2 cellular contexts compared by ENCODE assay signal in the genomic region with DNA sequence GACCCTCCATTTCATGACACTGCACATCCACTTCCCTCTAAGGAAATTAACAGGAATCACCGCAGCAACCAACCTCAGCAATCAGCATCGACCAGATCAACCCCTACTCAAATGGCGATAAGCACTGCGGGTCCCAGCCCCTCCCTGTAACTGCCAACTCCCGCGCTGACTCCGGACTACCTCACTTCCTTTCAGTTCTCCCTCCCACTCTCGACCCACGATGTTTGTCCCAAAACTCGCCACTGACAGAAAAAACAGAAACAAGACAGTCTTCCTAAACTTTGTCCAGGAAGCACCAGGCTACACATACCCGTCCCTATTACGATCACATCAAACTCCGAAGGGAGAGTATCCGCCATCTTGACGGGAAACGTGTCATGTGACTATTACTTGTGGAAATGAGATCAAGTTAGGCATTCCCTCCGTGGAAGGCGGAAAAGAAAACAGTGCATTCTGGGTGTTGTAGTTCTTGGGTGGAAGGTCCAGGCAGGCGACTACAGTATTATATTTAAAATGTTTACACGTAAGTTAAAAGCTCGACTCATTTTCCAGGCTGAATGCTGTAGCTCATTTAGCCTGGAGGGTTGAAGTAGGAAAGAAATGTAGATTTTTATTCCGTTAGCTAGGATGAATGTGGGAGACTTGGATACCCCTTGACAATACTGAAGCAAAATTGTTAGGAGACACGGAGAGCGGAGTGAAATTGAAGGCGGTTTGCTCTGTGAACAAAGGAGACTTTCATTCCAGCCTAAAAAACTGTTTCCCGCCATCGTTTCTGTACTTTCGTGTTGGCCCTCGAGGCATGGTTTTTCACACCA.
TF ChIP-seq lines count a peak whose summit lies in the region.

A gene with protein sequence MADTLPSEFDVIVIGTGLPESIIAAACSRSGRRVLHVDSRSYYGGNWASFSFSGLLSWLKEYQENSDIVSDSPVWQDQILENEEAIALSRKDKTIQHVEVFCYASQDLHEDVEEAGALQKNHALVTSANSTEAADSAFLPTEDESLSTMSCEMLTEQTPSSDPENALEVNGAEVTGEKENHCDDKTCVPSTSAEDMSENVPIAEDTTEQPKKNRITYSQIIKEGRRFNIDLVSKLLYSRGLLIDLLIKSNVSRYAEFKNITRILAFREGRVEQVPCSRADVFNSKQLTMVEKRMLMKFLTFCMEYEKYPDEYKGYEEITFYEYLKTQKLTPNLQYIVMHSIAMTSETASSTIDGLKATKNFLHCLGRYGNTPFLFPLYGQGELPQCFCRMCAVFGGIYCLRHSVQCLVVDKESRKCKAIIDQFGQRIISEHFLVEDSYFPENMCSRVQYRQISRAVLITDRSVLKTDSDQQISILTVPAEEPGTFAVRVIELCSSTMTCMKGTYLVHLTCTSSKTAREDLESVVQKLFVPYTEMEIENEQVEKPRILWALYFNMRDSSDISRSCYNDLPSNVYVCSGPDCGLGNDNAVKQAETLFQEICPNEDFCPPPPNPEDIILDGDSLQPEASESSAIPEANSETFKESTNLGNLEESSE (minus strand): TSS at position 385 of the 818 bp plus-strand sequence. CDS start 26 bp downstream, at position 359.

TF ChIP-seq in Ishikawa, 13 proteins besides CTCF, POLR2A, EP300 and RAD21 (continued from another document):
- TF ChIP-seq, protein P1, sequence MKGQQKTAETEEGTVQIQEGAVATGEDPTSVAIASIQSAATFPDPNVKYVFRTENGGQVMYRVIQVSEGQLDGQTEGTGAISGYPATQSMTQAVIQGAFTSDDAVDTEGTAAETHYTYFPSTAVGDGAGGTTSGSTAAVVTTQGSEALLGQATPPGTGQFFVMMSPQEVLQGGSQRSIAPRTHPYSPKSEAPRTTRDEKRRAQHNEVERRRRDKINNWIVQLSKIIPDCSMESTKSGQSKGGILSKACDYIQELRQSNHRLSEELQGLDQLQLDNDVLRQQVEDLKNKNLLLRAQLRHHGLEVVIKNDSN (IDR thresholded peaks at IDR 0.05), result peak; percentile 93
- TF ChIP-seq CREB1 (IDR thresholded peaks at IDR 0.05; ENCODE audit: low read depth), result 0 out of 2 replicates have a peak, but pooled peaks have one; percentile 29
- TF ChIP-seq, protein P2, sequence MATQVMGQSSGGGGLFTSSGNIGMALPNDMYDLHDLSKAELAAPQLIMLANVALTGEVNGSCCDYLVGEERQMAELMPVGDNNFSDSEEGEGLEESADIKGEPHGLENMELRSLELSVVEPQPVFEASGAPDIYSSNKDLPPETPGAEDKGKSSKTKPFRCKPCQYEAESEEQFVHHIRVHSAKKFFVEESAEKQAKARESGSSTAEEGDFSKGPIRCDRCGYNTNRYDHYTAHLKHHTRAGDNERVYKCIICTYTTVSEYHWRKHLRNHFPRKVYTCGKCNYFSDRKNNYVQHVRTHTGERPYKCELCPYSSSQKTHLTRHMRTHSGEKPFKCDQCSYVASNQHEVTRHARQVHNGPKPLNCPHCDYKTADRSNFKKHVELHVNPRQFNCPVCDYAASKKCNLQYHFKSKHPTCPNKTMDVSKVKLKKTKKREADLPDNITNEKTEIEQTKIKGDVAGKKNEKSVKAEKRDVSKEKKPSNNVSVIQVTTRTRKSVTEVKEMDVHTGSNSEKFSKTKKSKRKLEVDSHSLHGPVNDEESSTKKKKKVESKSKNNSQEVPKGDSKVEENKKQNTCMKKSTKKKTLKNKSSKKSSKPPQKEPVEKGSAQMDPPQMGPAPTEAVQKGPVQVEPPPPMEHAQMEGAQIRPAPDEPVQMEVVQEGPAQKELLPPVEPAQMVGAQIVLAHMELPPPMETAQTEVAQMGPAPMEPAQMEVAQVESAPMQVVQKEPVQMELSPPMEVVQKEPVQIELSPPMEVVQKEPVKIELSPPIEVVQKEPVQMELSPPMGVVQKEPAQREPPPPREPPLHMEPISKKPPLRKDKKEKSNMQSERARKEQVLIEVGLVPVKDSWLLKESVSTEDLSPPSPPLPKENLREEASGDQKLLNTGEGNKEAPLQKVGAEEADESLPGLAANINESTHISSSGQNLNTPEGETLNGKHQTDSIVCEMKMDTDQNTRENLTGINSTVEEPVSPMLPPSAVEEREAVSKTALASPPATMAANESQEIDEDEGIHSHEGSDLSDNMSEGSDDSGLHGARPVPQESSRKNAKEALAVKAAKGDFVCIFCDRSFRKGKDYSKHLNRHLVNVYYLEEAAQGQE (IDR thresholded peaks at IDR 0.05; ENCODE audit: low read depth), result no peak

TF ChIP-seq in neural cell, 6 proteins besides CTCF, POLR2A, EP300 and RAD21 (continued from another document):
- peak; percentile 79 for TF ChIP-seq POLR2AphosphoS5 (IDR thresholded peaks at IDR 0.05)
- TF ChIP-seq MXI1 (conservative IDR thresholded peaks at IDR 0.05; ENCODE audit: poor library complexity, severe bottlenecking), result peak; percentile 66
- no peak for TF ChIP-seq EZH2 (IDR thresholded peaks at IDR 0.05; ENCODE audit: borderline replicate concordance, insufficient read depth, low read length, poor library complexity, severe bottlenecking)
- TF ChIP-seq SMC3 (conservative IDR thresholded peaks at IDR 0.05; ENCODE audit: poor library complexity), result peak; percentile 39
- TF ChIP-seq TAF1 (IDR thresholded peaks at IDR 0.05; ENCODE audit: low read depth), result peak; percentile 54
